Comparison of ENCODE assay signal across 24 cellular contexts in the genomic region with DNA sequence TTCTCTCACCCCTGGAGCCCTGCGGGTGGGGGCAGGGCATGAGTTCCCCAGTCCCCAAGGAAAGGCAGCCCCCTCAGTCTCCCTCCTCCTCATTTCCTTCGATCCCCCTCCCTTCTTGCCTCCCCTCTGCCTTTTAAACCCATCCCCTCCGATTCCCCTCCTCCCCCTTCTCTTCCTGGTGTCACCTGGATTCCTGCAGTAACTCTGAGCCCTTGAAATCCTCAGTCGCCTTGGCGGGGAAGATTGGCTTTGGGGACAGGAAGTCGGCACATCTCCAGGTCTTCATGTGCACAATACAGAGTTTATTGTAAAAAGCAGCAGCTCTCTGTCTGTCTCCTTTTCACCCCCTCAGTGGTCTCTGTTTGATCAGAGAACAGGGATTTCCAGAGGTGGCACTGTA. TPM values are rescaled to one million over a fixed set of nuclear protein-coding genes. Genes with fewer than 3 reads are reported as not detected.
DNase-seq lines count a peak whose midpoint lies in the region; ATAC-seq, FAIRE-seq and TF ChIP-seq lines count a peak whose summit lies in the region.
"Had no signal": no experiment of that assay in that cellular context is flagged by ENCODE, and none has a peak within 500 bp of the region (broad histone marks: within the 10 kb centered on the region; RNA-seq: fewer than 3 reads in every experiment).

No MANE protein-coding gene starts in this region.

- no peak overlapping the region for H3K4ac ChIP-seq in H1 (replicated peaks; ENCODE audit: insufficient read length, low read depth, low read length)

- no peak overlapping the region for H4K8ac ChIP-seq in H1 (ENCODE audit: extremely low read depth, insufficient read depth, low read length)

- 6% methylated on average over 5 of the region's 6 CpGs for WGBS in SK-N-SH (ENCODE audit: low lambda C conversion rate)
- 51% methylated on average over 5 of the region's 6 CpGs; no CpG with 5 or more reads in 1 of the 2 experiments for WGBS in H1 (ENCODE audit: extremely low coverage in 1 of 2, insufficient coverage in 1 of 2, insufficient read length in 1 of 2, insufficient replicate concordance in 2 of 2, low coverage in 1 of 2, low lambda C conversion rate in 2 of 2, missing lambda C conversion rate in 1 of 2), 2 experiments

- H2BK12ac ChIP-seq in H1 (ENCODE audit: low read depth, low read length), result no peak overlapping the region

- H3K23ac ChIP-seq in H1 (ENCODE audit: insufficient read length), result no peak overlapping the region

- TF ChIP-seq EP300 in SK-N-SH (IDR thresholded peaks at IDR 0.05; ENCODE audit: borderline replicate concordance in 1 of 2, low read depth in 1 of 2, low read length in 1 of 2) (no peak), H1 (IDR thresholded peaks at IDR 0.05; ENCODE audit: borderline replicate concordance in 1 of 2, low read depth in 2 of 2, low read length in 2 of 2) (no peak)

- H3K23me2 ChIP-seq in H1 (ENCODE audit: low read depth, low read length), result peaks cover 9% of the 10 kb centered on the region; the same call in 1 of the 2 replicates

- H3K36me3 ChIP-seq in SK-N-SH (replicated peaks in 1 of 2; ENCODE audit: control insufficient read depth in 1 of 2, insufficient read depth in 2 of 2, low read length in 1 of 2) (no peaks in the 10 kb centered on the region), H1 (ENCODE audit: control insufficient read depth in 2 of 4, insufficient read depth in 4 of 4, low read length in 3 of 4) (no peaks in the 10 kb centered on the region), mucosa of rectum (ENCODE audit: control insufficient read depth in 2 of 2, insufficient read depth in 2 of 2, low read length in 2 of 2) (peaks cover 0 to 12% of the 10 kb centered on the region in 2 donors)
- H3K36me3 ChIP-seq: BLaER1 had no signal

- peak overlapping the region; percentile 22 for H3K4me3 Mint-ChIP-seq in type B pancreatic cell
- no peak overlapping the region for H3K4me3 Mint-ChIP-seq in T-helper 2 cell treated with Interferon-gamma antibody and Interleukin-4, amounts not matched to agents 5 μg/mL and 100 μg/mL, for 36 hours

- H4K20me1 ChIP-seq in SK-N-SH (ENCODE audit: insufficient read depth), result no peaks in the 10 kb centered on the region
- peaks cover 2 to 7% of the 10 kb centered on the region in 2 experiments for H4K20me1 ChIP-seq in H1 (replicated peaks in 1 of 2; ENCODE audit: control insufficient read depth in 1 of 2, insufficient read depth in 2 of 2, low read length in 2 of 2)
- H4K20me1 ChIP-seq: BLaER1 had no signal

- H3K36me3 Mint-ChIP-seq in type B pancreatic cell, result no peaks in the 10 kb centered on the region
- H3K36me3 Mint-ChIP-seq in T-helper 2 cell treated with Interferon-gamma antibody and Interleukin-4, amounts not matched to agents 5 μg/mL and 100 μg/mL, for 36 hours (ENCODE audit: low read depth), result no peaks in the 10 kb centered on the region
- H3K36me3 Mint-ChIP-seq: CD4-positive, alpha-beta memory T cell had no signal

- H2AFZ ChIP-seq in SK-N-SH (ENCODE audit: low read depth) (no peak overlapping the region), H1 (ENCODE audit: low read length) (no peak overlapping the region)

- H3K9ac ChIP-seq in SK-N-SH, result no peak overlapping the region
- H3K9ac ChIP-seq in H1 (replicated peaks in 1 of 4; ENCODE audit: extremely low read depth in 1 of 4, low read depth in 3 of 4, low read length in 3 of 4), result no peak overlapping the region
- peak overlapping the region; percentile 83 to 93 for H3K9ac ChIP-seq in mucosa of rectum (ENCODE audit: low read depth in 1 of 2, low read length in 2 of 2)
- H3K9ac ChIP-seq: BLaER1 had no signal

- H3K79me2 ChIP-seq in SK-N-SH (ENCODE audit: insufficient read depth) (no peaks in the 10 kb centered on the region), H1 (ENCODE audit: control insufficient read depth in 1 of 2, insufficient read depth in 2 of 2, low read length in 2 of 2) (no peaks in the 10 kb centered on the region)

- H3K4me1 ChIP-seq in SK-N-SH (ENCODE audit: control insufficient read depth in 1 of 2, insufficient read depth in 2 of 2, low read depth in 1 of 2, low read length in 1 of 2), result peaks cover 0 to 7% of the 10 kb centered on the region in 2 experiments; a peak in 1 of 4 replicates
- H3K4me1 ChIP-seq in H1 (replicated peaks in 1 of 4; ENCODE audit: control insufficient read depth in 3 of 4, insufficient read depth in 4 of 4, low read length in 3 of 4), result peaks cover 4 to 32% (median 26%) of the 10 kb centered on the region in 4 experiments
- H3K4me1 ChIP-seq in mucosa of rectum (ENCODE audit: control insufficient read depth in 2 of 2, insufficient read depth in 2 of 2, low read length in 2 of 2), result peaks cover 38 to 46% of the 10 kb centered on the region in 2 donors

- H3K27me3 ChIP-seq in SK-N-SH (ENCODE audit: insufficient read depth) (peaks cover 98% of the 10 kb centered on the region), H1 (replicated peaks in 1 of 4; ENCODE audit: control insufficient read depth in 3 of 4, extremely low read depth in 1 of 4, insufficient read depth in 3 of 4, low read length in 3 of 4) (peaks cover 3 to 18% (median 14%) of the 10 kb centered on the region in 4 experiments), mucosa of rectum (ENCODE audit: control insufficient read depth in 2 of 2, insufficient read depth in 2 of 2, low read length in 2 of 2) (peaks cover 21 to 25% of the 10 kb centered on the region in 2 donors)

- H4K5ac ChIP-seq in H1 (ENCODE audit: insufficient read length, low read depth, low read length), result no peak overlapping the region

- no peak overlapping the region for H4K91ac ChIP-seq in H1 (replicated peaks; ENCODE audit: insufficient read length, low read length)

- H3K4me3 ChIP-seq in SK-N-SH (ENCODE audit: low read depth in 2 of 2, low read length in 1 of 2) (no peak overlapping the region), H1 (ENCODE audit: extremely low read depth in 1 of 4, insufficient read depth in 2 of 4, low read depth in 3 of 4, low read length in 4 of 4) (no peak overlapping the region), mucosa of rectum (ENCODE audit: low read length in 2 of 2) (peak overlapping the region; percentile 77)
- H3K4me3 ChIP-seq: BLaER1 had no signal

- H2BK20ac ChIP-seq in H1 (ENCODE audit: low read length), result no peak overlapping the region

- TF ChIP-seq RAD21 in SK-N-SH (IDR thresholded peaks at IDR 0.05; ENCODE audit: low read length) (no peak), H1 (IDR thresholded peaks at IDR 0.05 in 1 of 2, conservative IDR thresholded peaks at IDR 0.05 in 1 of 2; ENCODE audit: low read depth in 2 of 2, low read length in 2 of 2) (no peak)

- FAIRE-seq in H1 (lab: Jason Lieb, UNC), result no peak
- FAIRE-seq: GM19239, HTR-8/SVneo had no signal

- H3K56ac ChIP-seq in H1 (replicated peaks; ENCODE audit: insufficient read length, low read depth, low read length), result no peak overlapping the region

- DNase-seq in SK-N-SH (peak; percentile 44), H1 (ENCODE audit: low read depth in 1 of 2, low spot score in 2 of 2) (no peak), type B pancreatic cell (ENCODE audit: extremely low spot score, unreplicated experiment) (no peak), NCI-H526 (lab: John Stamatoyannopoulos, UW) (no peak), ureter (ENCODE audit: low spot score) (no peak)
- DNase-seq in T-helper 2 cell treated with Interferon-gamma antibody and Interleukin-4, amounts not matched to agents 5 μg/mL and 100 μg/mL, for 36 hours (ENCODE audit: low spot score), result no peak
- DNase-seq: ACHN; CD4-positive, alpha-beta memory T cell; DND-41; KG1; NCI-H1092; NCI-H1436; NCI-H187 treated with DMSO at 0.1 percent for 48 hours; NCI-H2107; NCI-H748 treated with DMSO at 0.1 percent for 48 hours; SIG-M5 had no signal

- H3K27ac Mint-ChIP-seq in type B pancreatic cell, result no peak overlapping the region
- no peak overlapping the region for H3K27ac Mint-ChIP-seq in T-helper 2 cell treated with Interferon-gamma antibody and Interleukin-4, amounts not matched to agents 5 μg/mL and 100 μg/mL, for 36 hours
- H3K27ac Mint-ChIP-seq: CD4-positive, alpha-beta memory T cell had no signal

- no peak overlapping the region for H2AK5ac ChIP-seq in H1 (ENCODE audit: low read depth, low read length)

- no peak overlapping the region for H2BK15ac ChIP-seq in H1 (ENCODE audit: low read length)

- H3K18ac ChIP-seq in H1 (ENCODE audit: extremely low read depth, low read length), result 0 out of 2 replicates have a peak overlapping the region, but pooled peaks have one; percentile 35

- TF ChIP-seq POLR2A in H1 (IDR thresholded peaks at IDR 0.05; ENCODE audit: control extremely low read depth in 1 of 2, low read depth in 2 of 2, low read length in 2 of 2), result no peak

- H3K4me2 ChIP-seq in SK-N-SH, result no peak overlapping the region
- H3K4me2 ChIP-seq in H1 (ENCODE audit: insufficient read depth in 1 of 2, low read depth in 2 of 2, low read length in 2 of 2), result peak overlapping the region; percentile 3 to 59; a peak in 2 of 4 replicates
- H3K4me2 ChIP-seq: BLaER1 had no signal

- no peaks in the 10 kb centered on the region; the same call in 1 of the 2 replicates for H3K79me1 ChIP-seq in H1 (ENCODE audit: low read depth, low read length)

- TF ChIP-seq CTCF in SK-N-SH (IDR thresholded peaks at IDR 0.05) (no peak), H1 (IDR thresholded peaks at IDR 0.05; ENCODE audit: control extremely low read depth in 1 of 3, insufficient read depth in 1 of 3, low read depth in 1 of 3, low read length in 3 of 3) (no peak), type B pancreatic cell (conservative IDR thresholded peaks at IDR 0.05) (no peak)

- H2BK120ac ChIP-seq in H1 (replicated peaks; ENCODE audit: low read depth, low read length), result no peak overlapping the region

- H3K27ac ChIP-seq in SK-N-SH (ENCODE audit: low read depth in 2 of 2, low read length in 1 of 2) (no peak overlapping the region), H1 (ENCODE audit: low read depth, low read length) (no peak overlapping the region), mucosa of rectum (ENCODE audit: low read depth in 2 of 2, low read length in 2 of 2) (peak overlapping the region; percentile 96 to 99)
- H3K27ac ChIP-seq: 22Rv1, BLaER1, RWPE1 had no signal

- H2BK5ac ChIP-seq in H1 (ENCODE audit: low read depth, low read length), result no peak overlapping the region

- no peaks in the 10 kb centered on the region for H3K9me3 ChIP-seq in SK-N-SH
- no peaks in the 10 kb centered on the region for H3K9me3 ChIP-seq in H1 (ENCODE audit: insufficient read depth in 2 of 2, low read depth in 1 of 2, low read length in 1 of 2)
- H3K9me3 ChIP-seq in mucosa of rectum (ENCODE audit: control insufficient read depth in 2 of 2, low read length in 2 of 2), result no peaks in the 10 kb centered on the region
- H3K9me3 ChIP-seq: BLaER1 had no signal

- H3K14ac ChIP-seq in H1 (ENCODE audit: insufficient read length), result no peak overlapping the region

- no peaks in the 10 kb centered on the region for H3K9me3 Mint-ChIP-seq in type B pancreatic cell
- no peaks in the 10 kb centered on the region for H3K9me3 Mint-ChIP-seq in T-helper 2 cell treated with Interferon-gamma antibody and Interleukin-4, amounts not matched to agents 5 μg/mL and 100 μg/mL, for 36 hours

- no peak for ATAC-seq in SK-N-SH treated with all-trans-retinoic acid at 6 μM for 48 hours

- peaks cover 7% of the 10 kb centered on the region for H3K4me1 Mint-ChIP-seq in type B pancreatic cell (ENCODE audit: unreplicated experiment)
- H3K4me1 Mint-ChIP-seq in T-helper 2 cell treated with Interferon-gamma antibody and Interleukin-4, amounts not matched to agents 5 μg/mL and 100 μg/mL, for 36 hours (ENCODE audit: low read depth), result peaks cover 9% of the 10 kb centered on the region

- CTCF ChIA-PET in SK-N-SH (lab: Yijun Ruan, JAX), result interaction anchor here (1.0 to 3.2 kb wide), 5 partner anchors 19 to 113 kb away, joined by 3 to 12 read pairs (median 4); no protein-coding TSS in a partner anchor
- CTCF ChIA-PET in H1 (lab: Charles Lee; ENCODE audit: partially characterized antibody), result interaction anchor here (0.7 to 3.5 kb wide), 8 partner anchors 10 to 85 kb away, joined by 3 to 16 read pairs (median 3); partner anchors contain the start of genes ACHE, MUC17 and MUC3A

- no peaks in the 10 kb centered on the region for H3K9me2 ChIP-seq in SK-N-SH

- H3F3A ChIP-seq in SK-N-SH (replicated peaks; ENCODE audit: insufficient read depth), result no peaks in the 10 kb centered on the region

- POLR2A ChIA-PET in SK-N-SH (lab: Yijun Ruan, JAX), result no interaction called here
- POLR2A ChIA-PET in H1 (lab: Charles Lee; ENCODE audit: partially characterized antibody), result interaction anchor here (0.6 to 1.7 kb wide), 6 partner anchors 17 to 138 kb away, joined by 3 to 4 read pairs (median 3); no protein-coding TSS in a partner anchor

- peaks cover 88% of the 10 kb centered on the region for H3K27me3 Mint-ChIP-seq in type B pancreatic cell
- peaks cover 40% of the 10 kb centered on the region for H3K27me3 Mint-ChIP-seq in T-helper 2 cell treated with Interferon-gamma antibody and Interleukin-4, amounts not matched to agents 5 μg/mL and 100 μg/mL, for 36 hours (ENCODE audit: low read depth)

RNA-seq across cellular contexts. Expression of gene MUC12, which starts 1.3 kb away (rescaled TPM):
- polyA plus RNA-seq in SK-N-SH (2012; rRNA removed), result 0.18 TPM in 1 of 2 replicates, not detected in the other
- 0.09 and 0.12 TPM in 2 replicates for polyA plus RNA-seq in SK-N-SH (2012; cell fraction: cytosol; rRNA removed)
- polyA plus RNA-seq in SK-N-SH (2012; cell fraction: nucleus; rRNA removed), result 0.24 and 0.53 TPM in 2 replicates
- total RNA-seq in H1 (2021; fragmentation: NEBNext Ultra II Directional; extraction: Animal tissue kit (Norgen Biotek cat#: 25700)), result 7.0 and 7.7 TPM in 2 replicates
- 13.5 and 16.2 TPM in 2 replicates for polyA plus RNA-seq in H1 (2011; rRNA removed)
- polyA plus RNA-seq in H1 (2011; cell fraction: cytosol; rRNA removed), result 8.4 TPM
- polyA plus RNA-seq in H1 (2011; cell fraction: nucleus; rRNA removed), result 8.0 TPM
- 8.9 to 12.8 TPM (median 11.4 TPM) in 4 replicates for polyA plus RNA-seq in H1 (2012, experiment 1 of 2)
- 20.3 TPM for polyA plus RNA-seq in H1 (2012, experiment 2 of 2)
- 11.1 TPM for polyA plus RNA-seq in H1 (2013, experiment 1 of 2)
- polyA plus RNA-seq in H1 (2013, experiment 2 of 2), result 10.6 TPM
- 1.1 and 1.3 TPM in 2 replicates for polyA minus RNA-seq in H1 (2011; rRNA and poly(A)+ RNA removed)
- 2.6 TPM for polyA minus RNA-seq in H1 (2011; cell fraction: cytosol; rRNA and poly(A)+ RNA removed)
- 2.5 TPM for polyA minus RNA-seq in H1 (2011; cell fraction: nucleus; rRNA and poly(A)+ RNA removed)
- 0.50 and 1.6 TPM in 2 replicates for total RNA-seq in type B pancreatic cell (ENCODE audit: low replicate concordance)
- total RNA-seq in ureter, result 2.1 TPM
- total RNA-seq: CD4-positive, alpha-beta memory T cell had no signal

RNA-seq across cellular contexts. Expression of gene MUC3A, which starts 18.7 kb away (rescaled TPM):
- polyA plus RNA-seq in SK-N-SH (2012; rRNA removed) (0.03 and 0.11 TPM in 2 replicates), H1 (2011; rRNA removed) (15.4 and 27.2 TPM in 2 replicates)
- polyA plus RNA-seq in SK-N-SH (2012; cell fraction: cytosol; rRNA removed), result 0.03 TPM in 1 of 2 replicates, not detected in the other
- 0.05 TPM in 1 of 2 replicates, not detected in the other for polyA plus RNA-seq in SK-N-SH (2012; cell fraction: nucleus; rRNA removed)
- 43.9 and 44.6 TPM in 2 replicates for total RNA-seq in H1 (2021; fragmentation: NEBNext Ultra II Directional; extraction: Animal tissue kit (Norgen Biotek cat#: 25700))
- polyA plus RNA-seq in H1 (2011; cell fraction: cytosol; rRNA removed), result 7.0 TPM
- 15.8 TPM for polyA plus RNA-seq in H1 (2011; cell fraction: nucleus; rRNA removed)
- polyA plus RNA-seq in H1 (2012, experiment 1 of 2), result 34.2 to 38.8 TPM (median 37.1 TPM) in 4 replicates
- polyA plus RNA-seq in H1 (2012, experiment 2 of 2), result 39.8 TPM
- polyA plus RNA-seq in H1 (2013, experiment 1 of 2), result 64.8 TPM
- polyA plus RNA-seq in H1 (2013, experiment 2 of 2), result 68.9 TPM
- 5.2 and 12.2 TPM in 2 replicates for polyA minus RNA-seq in H1 (2011; rRNA and poly(A)+ RNA removed)
- 13.4 TPM for polyA minus RNA-seq in H1 (2011; cell fraction: cytosol; rRNA and poly(A)+ RNA removed)
- polyA minus RNA-seq in H1 (2011; cell fraction: nucleus; rRNA and poly(A)+ RNA removed), result 7.9 TPM
- total RNA-seq in type B pancreatic cell (ENCODE audit: low replicate concordance) (8.2 and 23.5 TPM in 2 replicates), ureter (2.1 TPM)
- total RNA-seq: CD4-positive, alpha-beta memory T cell; NCI-H460 had no signal
- polyA plus RNA-seq: CD4-positive, alpha-beta memory T cell had no signal

RNA-seq across cellular contexts. Expression of gene MUC17, which starts 51.9 kb away (rescaled TPM):
- polyA plus RNA-seq in SK-N-SH (2012; rRNA removed) (not detected in 2 replicates), H1 (2011; rRNA removed) (0.02 TPM in 2 replicates)
- not detected in 2 replicates for polyA plus RNA-seq in SK-N-SH (2012; cell fraction: cytosol; rRNA removed)
- polyA plus RNA-seq in SK-N-SH (2012; cell fraction: nucleus; rRNA removed), result not detected in 2 replicates
- not detected in 2 replicates for total RNA-seq in H1 (2021; fragmentation: NEBNext Ultra II Directional; extraction: Animal tissue kit (Norgen Biotek cat#: 25700))
- under 0.01 TPM for polyA plus RNA-seq in H1 (2011; cell fraction: cytosol; rRNA removed)
- 0.01 TPM for polyA plus RNA-seq in H1 (2011; cell fraction: nucleus; rRNA removed)
- polyA plus RNA-seq in H1 (2012, experiment 1 of 2), result not detected in 4 replicates
- polyA plus RNA-seq in H1 (2012, experiment 2 of 2), result not detected
- under 0.01 TPM for polyA plus RNA-seq in H1 (2013, experiment 1 of 2)
- polyA plus RNA-seq in H1 (2013, experiment 2 of 2), result under 0.01 TPM
- polyA minus RNA-seq in H1 (2011; rRNA and poly(A)+ RNA removed), result 0.03 and 0.05 TPM in 2 replicates
- polyA minus RNA-seq in H1 (2011; cell fraction: cytosol; rRNA and poly(A)+ RNA removed), result not detected
- polyA minus RNA-seq in H1 (2011; cell fraction: nucleus; rRNA and poly(A)+ RNA removed), result 0.10 TPM
- total RNA-seq in type B pancreatic cell (ENCODE audit: low replicate concordance) (0.53 and 1.5 TPM in 2 replicates), ureter (not detected)
- total RNA-seq: CD4-positive, alpha-beta memory T cell; NCI-H460 had no signal
- polyA plus RNA-seq: CD4-positive, alpha-beta memory T cell had no signal

Comparison
In these comparisons a context has a peak if more than half of its experiments do, and no peak if none do; other contexts are left out.
1. H3K27ac ChIP-seq: peak in mucosa of rectum (2 of 2); none in SK-N-SH (0 of 2) and H1 (single experiment).
2. H3K4me3 ChIP-seq: peak in mucosa of rectum (2 of 2); none in SK-N-SH (0 of 2) and H1 (0 of 4).
3. H3K9ac ChIP-seq: peak in mucosa of rectum (2 of 2); none in SK-N-SH (single experiment) and H1 (0 of 4).